1 cellular context compared by ENCODE assay signal in the genomic region with DNA sequence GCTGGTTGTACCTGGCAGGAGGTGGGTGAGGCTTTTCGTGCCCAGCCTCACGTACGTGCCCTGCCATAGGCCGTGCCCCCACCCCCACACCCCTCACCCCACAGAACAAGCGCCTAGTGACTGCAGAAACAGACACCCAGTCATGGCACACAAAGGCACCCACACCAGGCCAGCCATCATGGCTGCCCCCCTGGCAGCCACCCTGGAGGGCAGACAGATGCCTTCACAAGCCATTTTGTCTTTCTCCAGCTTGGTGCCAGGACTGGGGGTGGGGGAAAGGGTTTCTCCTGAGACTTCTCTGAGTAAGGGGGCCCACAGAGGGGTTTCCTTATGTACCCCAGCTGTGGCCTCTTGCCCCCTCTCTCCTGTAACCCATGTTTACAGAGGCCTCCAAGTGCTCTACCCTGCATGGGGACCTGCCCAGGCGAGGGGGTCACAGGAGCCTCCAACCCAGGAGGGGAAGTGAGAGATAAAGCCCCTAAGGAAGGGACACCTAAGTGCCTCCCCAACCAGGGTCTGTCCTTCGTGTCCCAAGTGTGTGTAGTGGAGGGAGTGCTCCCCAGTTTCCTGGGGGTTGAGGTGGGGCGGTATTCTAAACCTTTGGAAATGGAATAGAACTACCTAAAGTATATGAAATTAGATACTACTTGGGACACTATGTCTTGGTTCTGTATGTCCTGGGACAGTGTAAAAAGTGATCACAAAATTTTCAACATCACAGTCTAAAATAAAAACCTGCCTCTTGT.
TF ChIP-seq lines count a peak whose summit lies in the region.

No MANE protein-coding gene starts in this region.

TF ChIP-seq in IMR-90, 13 proteins besides CTCF, POLR2A, EP300 and RAD21:
- no peak for TF ChIP-seq SMC3 (IDR thresholded peaks at IDR 0.05; ENCODE audit: low read depth, low read length)
- no peak for TF ChIP-seq NFE2L2 (IDR thresholded peaks at IDR 0.05; ENCODE audit: low read depth, low read length)
